4 cellular contexts compared by ENCODE assay signal in the genomic region with DNA sequence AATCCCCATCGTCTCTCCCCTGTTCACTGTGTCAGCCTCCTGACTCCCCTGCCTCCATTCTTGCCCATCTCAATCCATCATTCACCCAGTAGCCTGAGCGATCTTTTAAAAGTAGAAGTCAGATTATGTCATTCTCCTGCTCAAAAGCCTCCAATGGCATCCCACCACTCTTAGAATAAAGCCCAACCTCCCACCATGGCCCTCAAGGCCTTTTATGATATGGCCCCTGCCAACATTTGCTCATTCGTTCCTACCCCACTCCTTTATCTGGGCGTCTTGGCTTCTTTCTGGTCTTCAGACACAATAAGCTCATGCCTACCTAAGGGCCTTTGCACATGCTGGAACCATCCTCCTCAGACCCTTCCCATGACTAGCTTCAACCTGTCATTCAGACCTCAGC.
TF ChIP-seq lines count a peak whose summit lies in the region.

No MANE protein-coding gene starts in this region.

TF ChIP-seq in SK-N-SH treated with all-trans-retinoic acid at 6 μM for 48 hours, 23 proteins besides CTCF, POLR2A, EP300 and RAD21:
- TF ChIP-seq ZNF70 (CRISPR knock-in tag; IDR thresholded peaks at IDR 0.05) = peak; percentile 90
- no peak for TF ChIP-seq GLIS3 (CRISPR knock-in tag; IDR thresholded peaks at IDR 0.05)
TF ChIP-seq in SK-N-SH treated with all-trans-retinoic acid at 6 μM for 48 hours: peak in this region for 1.

TF ChIP-seq in SK-N-SH, 30 proteins besides CTCF, POLR2A, EP300 and RAD21:
- TF ChIP-seq, protein P1, sequence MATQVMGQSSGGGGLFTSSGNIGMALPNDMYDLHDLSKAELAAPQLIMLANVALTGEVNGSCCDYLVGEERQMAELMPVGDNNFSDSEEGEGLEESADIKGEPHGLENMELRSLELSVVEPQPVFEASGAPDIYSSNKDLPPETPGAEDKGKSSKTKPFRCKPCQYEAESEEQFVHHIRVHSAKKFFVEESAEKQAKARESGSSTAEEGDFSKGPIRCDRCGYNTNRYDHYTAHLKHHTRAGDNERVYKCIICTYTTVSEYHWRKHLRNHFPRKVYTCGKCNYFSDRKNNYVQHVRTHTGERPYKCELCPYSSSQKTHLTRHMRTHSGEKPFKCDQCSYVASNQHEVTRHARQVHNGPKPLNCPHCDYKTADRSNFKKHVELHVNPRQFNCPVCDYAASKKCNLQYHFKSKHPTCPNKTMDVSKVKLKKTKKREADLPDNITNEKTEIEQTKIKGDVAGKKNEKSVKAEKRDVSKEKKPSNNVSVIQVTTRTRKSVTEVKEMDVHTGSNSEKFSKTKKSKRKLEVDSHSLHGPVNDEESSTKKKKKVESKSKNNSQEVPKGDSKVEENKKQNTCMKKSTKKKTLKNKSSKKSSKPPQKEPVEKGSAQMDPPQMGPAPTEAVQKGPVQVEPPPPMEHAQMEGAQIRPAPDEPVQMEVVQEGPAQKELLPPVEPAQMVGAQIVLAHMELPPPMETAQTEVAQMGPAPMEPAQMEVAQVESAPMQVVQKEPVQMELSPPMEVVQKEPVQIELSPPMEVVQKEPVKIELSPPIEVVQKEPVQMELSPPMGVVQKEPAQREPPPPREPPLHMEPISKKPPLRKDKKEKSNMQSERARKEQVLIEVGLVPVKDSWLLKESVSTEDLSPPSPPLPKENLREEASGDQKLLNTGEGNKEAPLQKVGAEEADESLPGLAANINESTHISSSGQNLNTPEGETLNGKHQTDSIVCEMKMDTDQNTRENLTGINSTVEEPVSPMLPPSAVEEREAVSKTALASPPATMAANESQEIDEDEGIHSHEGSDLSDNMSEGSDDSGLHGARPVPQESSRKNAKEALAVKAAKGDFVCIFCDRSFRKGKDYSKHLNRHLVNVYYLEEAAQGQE (IDR thresholded peaks at IDR 0.05; ENCODE audit: low read depth, low read length) = no peak
- TF ChIP-seq TAF1 (IDR thresholded peaks at IDR 0.05; ENCODE audit: borderline replicate concordance, low read depth, low read length) (no peak), FOSL2 (IDR thresholded peaks at IDR 0.05; ENCODE audit: borderline replicate concordance, low read depth) (no peak), MXI1 (IDR thresholded peaks at IDR 0.05; ENCODE audit: low read depth, low read length) (no peak), GABPA (IDR thresholded peaks at IDR 0.05; ENCODE audit: low read depth) (no peak), FOXM1 (IDR thresholded peaks at IDR 0.05; ENCODE audit: low read depth) (no peak), NFIC (IDR thresholded peaks at IDR 0.05; ENCODE audit: borderline replicate concordance) (no peak), JUND (IDR thresholded peaks at IDR 0.05) (no peak), GATA2 (CRISPR knock-in tag; IDR thresholded peaks at IDR 0.05) (no peak), MEF2A (IDR thresholded peaks at IDR 0.05; ENCODE audit: borderline replicate concordance, low read depth) (no peak), EZH2phosphoT487 (IDR thresholded peaks at IDR 0.05; ENCODE audit: borderline replicate concordance, low read depth) (no peak), TEAD4 (IDR thresholded peaks at IDR 0.05; ENCODE audit: borderline replicate concordance, insufficient read depth) (no peak)
- TF ChIP-seq, protein P2, sequence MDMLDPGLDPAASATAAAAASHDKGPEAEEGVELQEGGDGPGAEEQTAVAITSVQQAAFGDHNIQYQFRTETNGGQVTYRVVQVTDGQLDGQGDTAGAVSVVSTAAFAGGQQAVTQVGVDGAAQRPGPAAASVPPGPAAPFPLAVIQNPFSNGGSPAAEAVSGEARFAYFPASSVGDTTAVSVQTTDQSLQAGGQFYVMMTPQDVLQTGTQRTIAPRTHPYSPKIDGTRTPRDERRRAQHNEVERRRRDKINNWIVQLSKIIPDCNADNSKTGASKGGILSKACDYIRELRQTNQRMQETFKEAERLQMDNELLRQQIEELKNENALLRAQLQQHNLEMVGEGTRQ (IDR thresholded peaks at IDR 0.05; ENCODE audit: borderline replicate concordance, low read depth, low read length) = no peak
- TF ChIP-seq, protein P3, sequence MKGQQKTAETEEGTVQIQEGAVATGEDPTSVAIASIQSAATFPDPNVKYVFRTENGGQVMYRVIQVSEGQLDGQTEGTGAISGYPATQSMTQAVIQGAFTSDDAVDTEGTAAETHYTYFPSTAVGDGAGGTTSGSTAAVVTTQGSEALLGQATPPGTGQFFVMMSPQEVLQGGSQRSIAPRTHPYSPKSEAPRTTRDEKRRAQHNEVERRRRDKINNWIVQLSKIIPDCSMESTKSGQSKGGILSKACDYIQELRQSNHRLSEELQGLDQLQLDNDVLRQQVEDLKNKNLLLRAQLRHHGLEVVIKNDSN (IDR thresholded peaks at IDR 0.05; ENCODE audit: borderline replicate concordance, low read depth) = no peak
TF ChIP-seq in SK-N-SH: peak in this region for 0.

TF ChIP-seq in HEK293, 187 proteins besides CTCF, POLR2A, EP300 and RAD21:
- TF ChIP-seq FEZF1 (tag by site-specific recombination; IDR thresholded peaks at IDR 0.05) = no peak
- TF ChIP-seq MZF1 (tag by site-specific recombination; IDR thresholded peaks at IDR 0.05; ENCODE audit: borderline replicate concordance) = no peak
- peak; percentile 32; the same call in 1 of the 2 replicates for TF ChIP-seq ZNF623 (tag by site-specific recombination; IDR thresholded peaks at IDR 0.05)
- TF ChIP-seq KLF1 (tag by site-specific recombination; IDR thresholded peaks at IDR 0.05) = no peak
- TF ChIP-seq, protein P4, sequence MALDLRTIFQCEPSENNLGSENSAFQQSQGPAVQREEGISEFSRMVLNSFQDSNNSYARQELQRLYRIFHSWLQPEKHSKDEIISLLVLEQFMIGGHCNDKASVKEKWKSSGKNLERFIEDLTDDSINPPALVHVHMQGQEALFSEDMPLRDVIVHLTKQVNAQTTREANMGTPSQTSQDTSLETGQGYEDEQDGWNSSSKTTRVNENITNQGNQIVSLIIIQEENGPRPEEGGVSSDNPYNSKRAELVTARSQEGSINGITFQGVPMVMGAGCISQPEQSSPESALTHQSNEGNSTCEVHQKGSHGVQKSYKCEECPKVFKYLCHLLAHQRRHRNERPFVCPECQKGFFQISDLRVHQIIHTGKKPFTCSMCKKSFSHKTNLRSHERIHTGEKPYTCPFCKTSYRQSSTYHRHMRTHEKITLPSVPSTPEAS (tag by site-specific recombination; IDR thresholded peaks at IDR 0.05) = no peak
- TF ChIP-seq, protein P1 (tag by site-specific recombination; IDR thresholded peaks at IDR 0.05) = no peak

TF ChIP-seq in IMR-90, 13 proteins besides CTCF, POLR2A, EP300 and RAD21:
- TF ChIP-seq FOS (IDR thresholded peaks at IDR 0.05; ENCODE audit: low read depth, low read length) (no peak), MAFK (IDR thresholded peaks at IDR 0.05; ENCODE audit: low read depth, low read length) (no peak), SMC3 (IDR thresholded peaks at IDR 0.05; ENCODE audit: low read depth, low read length) (no peak), MXI1 (IDR thresholded peaks at IDR 0.05; ENCODE audit: borderline replicate concordance, low read depth, low read length) (no peak), CEBPB (IDR thresholded peaks at IDR 0.05; ENCODE audit: low read depth, low read length) (no peak), NFE2L2 (IDR thresholded peaks at IDR 0.05; ENCODE audit: low read depth, low read length) (no peak), MAZ (IDR thresholded peaks at IDR 0.05; ENCODE audit: borderline replicate concordance, low read depth, low read length) (no peak), CHD1 (IDR thresholded peaks at IDR 0.05; ENCODE audit: low read depth, low read length) (no peak), BHLHE40 (IDR thresholded peaks at IDR 0.05; ENCODE audit: low read depth, low read length) (no peak), RCOR1 (IDR thresholded peaks at IDR 0.05; ENCODE audit: insufficient replicate concordance, low read length) (no peak), RFX5 (IDR thresholded peaks at IDR 0.05; ENCODE audit: low read depth, low read length) (no peak)
- TF ChIP-seq, protein P2 (IDR thresholded peaks at IDR 0.05; ENCODE audit: low read depth, low read length) = no peak
- TF ChIP-seq, protein P5, sequence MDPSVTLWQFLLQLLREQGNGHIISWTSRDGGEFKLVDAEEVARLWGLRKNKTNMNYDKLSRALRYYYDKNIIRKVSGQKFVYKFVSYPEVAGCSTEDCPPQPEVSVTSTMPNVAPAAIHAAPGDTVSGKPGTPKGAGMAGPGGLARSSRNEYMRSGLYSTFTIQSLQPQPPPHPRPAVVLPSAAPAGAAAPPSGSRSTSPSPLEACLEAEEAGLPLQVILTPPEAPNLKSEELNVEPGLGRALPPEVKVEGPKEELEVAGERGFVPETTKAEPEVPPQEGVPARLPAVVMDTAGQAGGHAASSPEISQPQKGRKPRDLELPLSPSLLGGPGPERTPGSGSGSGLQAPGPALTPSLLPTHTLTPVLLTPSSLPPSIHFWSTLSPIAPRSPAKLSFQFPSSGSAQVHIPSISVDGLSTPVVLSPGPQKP (IDR thresholded peaks at IDR 0.05; ENCODE audit: borderline replicate concordance, low read depth, low read length) = no peak
